Comparison of ENCODE assay signal across 11 cellular contexts in the genomic region with DNA sequence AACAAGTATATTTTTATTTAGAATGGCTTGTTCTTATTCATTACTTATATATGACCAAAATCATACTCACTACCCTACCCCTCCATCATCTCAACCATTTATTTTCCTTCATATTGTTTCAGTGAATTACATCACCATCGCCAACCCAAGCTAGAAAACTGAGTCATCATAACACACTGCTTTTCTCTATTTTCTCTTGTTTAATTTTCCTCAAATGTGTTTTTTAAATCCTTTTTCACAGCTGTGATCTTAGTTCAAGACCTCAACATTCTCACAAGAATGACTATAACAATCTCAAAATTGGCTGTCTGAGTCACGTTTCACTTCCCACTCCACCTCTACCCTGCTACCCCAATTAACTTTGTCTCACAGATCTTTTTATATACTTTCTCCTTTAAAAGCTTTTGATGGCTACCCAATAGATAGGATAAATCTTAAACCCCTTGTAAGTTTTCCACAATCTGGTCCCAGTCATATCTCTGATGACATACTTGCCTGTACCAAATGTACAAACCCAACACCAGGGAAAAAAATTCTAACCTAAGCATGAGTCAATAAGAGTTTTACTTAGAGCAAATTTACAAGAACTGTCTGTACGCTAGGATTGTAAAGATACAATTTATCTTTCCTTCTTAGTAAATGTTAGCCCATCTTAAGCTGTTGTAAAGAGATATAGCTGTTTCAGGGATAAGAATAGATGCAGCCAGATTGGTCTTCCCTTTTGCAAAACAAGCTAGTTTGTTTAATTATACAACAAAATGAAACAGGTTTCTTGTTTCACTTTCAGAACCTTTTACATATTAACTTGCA.
A peak's percentile ranks its signal among the peaks of the same experiment; 100 is the strongest.
DNase-seq lines count a peak whose midpoint lies in the region; ATAC-seq and TF ChIP-seq lines count a peak whose summit lies in the region.
"Had no signal": no experiment of that assay in that cellular context is flagged by ENCODE, and none has a peak within 500 bp of the region (broad histone marks: within the 10 kb centered on the region; RNA-seq: fewer than 3 reads in every experiment).

No MANE protein-coding gene starts in this region.

- H3K27ac ChIP-seq in epithelial cell of prostate, result peak overlapping the region; percentile 23
- H3K27ac ChIP-seq in adrenal gland, result no peak overlapping the region

- no peaks in the 10 kb centered on the region for H3K9me3 ChIP-seq in adrenal gland (replicated peaks in 1 of 3)

- ATAC-seq in GM18867 (IDR thresholded peaks at IDR 0.05; ENCODE audit: unreplicated experiment) (peak; percentile 80), GM21528 (IDR thresholded peaks at IDR 0.05; ENCODE audit: low FRiP score, unreplicated experiment) (peak; percentile 77), HG03139 (IDR thresholded peaks at IDR 0.05; ENCODE audit: unreplicated experiment) (peak; percentile 72)

- DNase-seq in epithelial cell of prostate (ENCODE audit: low read depth, low spot score) (no peak), adrenal gland (no peak), NCI-H226 (no peak), NCI-H146 (lab: John Stamatoyannopoulos, UW) (no peak)
- DNase-seq in effector CD8-positive, alpha-beta T cell (lab: John Stamatoyannopoulos, UW), result no peak
- DNase-seq: activated naive CD4-positive, alpha-beta T cell treated with Interleukin-2 at 50 U/mL for 16 hours; NCI-H2081; T-helper 2 cell had no signal

- peaks cover 6 to 7% of the 10 kb centered on the region in 2 donors for H3K4me1 ChIP-seq in adrenal gland (replicated peaks in 1 of 2)

- TF ChIP-seq POLR2A in adrenal gland (IDR thresholded peaks at IDR 0.05), result no peak

- no peaks in the 10 kb centered on the region for H3K27me3 ChIP-seq in adrenal gland

- no peak overlapping the region for H3K4me3 ChIP-seq in adrenal gland

- TF ChIP-seq CTCF in adrenal gland (IDR thresholded peaks at IDR 0.05), result no peak

- intact Hi-C loops in adrenal gland (cut with DNase I), result no loop called here

- WGBS in adrenal gland, 4 donors, result 82 to 87% (median 84%) methylated on average over 3 of the region's 3 CpGs

- no peaks in the 10 kb centered on the region for H3K36me3 ChIP-seq in adrenal gland (replicated peaks in 1 of 2)
